In the genomic region with DNA sequence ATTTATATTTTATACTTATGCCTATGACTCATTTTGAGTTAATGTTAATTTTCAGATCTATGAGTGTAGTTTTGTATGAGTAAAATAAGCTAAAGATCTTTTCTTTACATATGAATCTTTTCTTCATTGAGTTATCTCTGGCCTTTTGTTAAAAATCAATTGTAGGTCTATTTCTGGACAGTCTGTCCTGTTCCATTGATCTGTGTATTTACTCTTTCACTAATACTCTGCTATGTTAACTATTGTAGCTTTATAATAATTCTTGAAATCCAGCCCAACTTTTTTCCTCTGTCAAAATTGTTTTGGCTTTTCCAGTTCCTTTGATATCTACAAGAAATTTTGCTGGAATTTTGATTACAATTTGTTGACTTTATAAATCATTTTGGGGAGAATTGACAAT, we compare ENCODE assay signal across 35 cellular contexts.
DNase-seq lines count a peak whose midpoint lies in the region; ATAC-seq, FAIRE-seq and TF ChIP-seq lines count a peak whose summit lies in the region.
"Had no signal": no experiment of that assay in that cellular context is flagged by ENCODE, and none has a peak within 500 bp of the region (broad histone marks: within the 10 kb centered on the region; RNA-seq: fewer than 3 reads in every experiment).

No MANE protein-coding gene starts in this region.

- intact Hi-C loops in mammary epithelial cell (cut with micrococcal nuclease) (no loop called here), MCF 10A (cut with micrococcal nuclease) (no loop called here), left ventricle myocardium inferior (cut with micrococcal nuclease) (no loop called here), Right ventricle myocardium inferior (cut with DNase I) (no loop called here), right lobe of liver (cut with DNase I) (no loop called here), HepG2 (cut with micrococcal nuclease; ENCODE audit: unreplicated experiment) (no loop called here)

- dilution Hi-C loops in mammary epithelial cell (cut with HindIII; ENCODE audit: low sequenced_read_pairs): no loop called here

- no peak for DNase-seq in mammary epithelial cell
- no peak for DNase-seq in MCF 10A (ENCODE audit: unreplicated experiment)
- DNase-seq in left ventricle myocardium inferior: no peak
- no peak for DNase-seq in Right ventricle myocardium inferior (ENCODE audit: missing footprints)
- no peak for DNase-seq in right lobe of liver
- no peak for DNase-seq in HepG2 (ENCODE audit: low spot score)
- DNase-seq: 8988T; ACHN; AML-193; BE2C; C1 segment of cervical spinal cord; Caco-2; Calu3; CD4-positive, alpha-beta memory T cell; CD4-positive, alpha-beta T cell; CD4-positive, CD25-positive, alpha-beta regulatory T cell; CD8-positive, alpha-beta memory T cell; CD8-positive, alpha-beta T cell; COR-L47; DMS 273 treated with DMSO at 0.1 percent for 48 hours; DMS153; DMS53; DMS79; DMS79 treated with DMSO at 0.1 percent for 48 hours; DND-41; EL had no signal

- CTCF ChIA-PET in mammary epithelial cell (lab: Charles Lee; ENCODE audit: low non-redundant PET) (no interaction called here), MCF 10A (lab: Yijun Ruan, JAX) (interaction anchor here (0.6 to 0.9 kb wide), 3 partner anchors 24 to 287 kb away, joined by 3 to 4 read pairs (median 3); no protein-coding TSS in a partner anchor), HepG2 (lab: Yijun Ruan, JAX; ENCODE audit: low intra/inter-chr PET ratio, low total read pairs) (no interaction called here)

- FAIRE-seq in HepG2 (lab: Jason Lieb, UNC): no peak
- FAIRE-seq: A204.1, A549, D721Med had no signal

- BruUV-seq in mammary epithelial cell (replicated peaks; lab: Mats Ljungman, UMichigan) (no TSS peak), MCF 10A (replicated peaks; lab: Mats Ljungman, UMichigan) (no TSS peak), HepG2 (replicated peaks; lab: Mats Ljungman, UMichigan) (no TSS peak)

- ATAC-seq in Right ventricle myocardium inferior: no peak
- ATAC-seq in right lobe of liver: peak in 3 of 4 donors; percentile 46 to 57 (median 50)
- ATAC-seq in HepG2: no peak
- ATAC-seq: A549; CD8-positive, alpha-beta T cell had no signal

- in situ Hi-C loops in mammary epithelial cell (cut with MboI; ENCODE audit: low sequenced_read_pairs in 2 of 2): no loop called here
- in situ Hi-C loops in HepG2 (cut with HindIII; ENCODE audit: extremely low pct_ligation_motif_present, low pct_unique_long_range_greater_than_20kb): no loop called here

- H3K27me3 ChIP-seq in mammary epithelial cell (ENCODE audit: insufficient read depth, low read length): no peaks in the 10 kb centered on the region
- H3K27me3 ChIP-seq in left ventricle myocardium inferior (ENCODE audit: low read depth): no peaks in the 10 kb centered on the region
- H3K27me3 ChIP-seq in right lobe of liver: no peaks in the 10 kb centered on the region
- H3K27me3 ChIP-seq in HepG2 (ENCODE audit: control insufficient read depth in 1 of 2, insufficient read depth in 2 of 2, low read length in 2 of 2): no peaks in the 10 kb centered on the region; a peak in 1 of 5 replicates
- H3K27me3 ChIP-seq: BE2C; BLaER1; BLaER1 treated with 17β-estradiol and CSF1 and Interleukin-3, amounts not matched to agents 10 nM and 100 nM had no signal

- H3K27me3 Mint-ChIP-seq in MCF 10A (ENCODE audit: insufficient read depth, unreplicated experiment): no peaks in the 10 kb centered on the region
- H3K27me3 Mint-ChIP-seq: B cell; CD4-positive, alpha-beta memory T cell; CD4-positive, alpha-beta T cell; CD4-positive, CD25-positive, alpha-beta regulatory T cell; CD8-positive, alpha-beta memory T cell had no signal

- TF ChIP-seq EP300 in HepG2 (IDR thresholded peaks at IDR 0.05; ENCODE audit: low read depth in 2 of 2, low read length in 2 of 2) (no peak), HepG2 (CRISPR knock-in tag; IDR thresholded peaks at IDR 0.05; ENCODE audit: borderline replicate concordance) (no peak)

- H3K4me1 Mint-ChIP-seq in MCF 10A (ENCODE audit: insufficient read depth, unreplicated experiment): peaks cover 15% of the 10 kb centered on the region
- H3K4me1 Mint-ChIP-seq: CD14-positive monocyte; CD4-positive, alpha-beta memory T cell; CD4-positive, CD25-positive, alpha-beta regulatory T cell; CD8-positive, alpha-beta memory T cell had no signal

- H4K20me1 ChIP-seq in mammary epithelial cell (ENCODE audit: insufficient read depth, low read length) (no peaks in the 10 kb centered on the region), HepG2 (ENCODE audit: insufficient read depth, low read length) (no peaks in the 10 kb centered on the region)
- H4K20me1 ChIP-seq: BLaER1; BLaER1 treated with 17β-estradiol and CSF1 and Interleukin-3, amounts not matched to agents 10 nM and 100 nM had no signal

- no peak for TF ChIP-seq RAD21 in HepG2 (CRISPR knock-in tag; IDR thresholded peaks at IDR 0.05)

- peaks cover 8% of the 10 kb centered on the region for H3K4me1 ChIP-seq in mammary epithelial cell (ENCODE audit: insufficient read depth, low read length)
- H3K4me1 ChIP-seq in left ventricle myocardium inferior: peaks cover 33% of the 10 kb centered on the region
- peaks cover 0 to 19% (median 4%) of the 10 kb centered on the region in 4 donors for H3K4me1 ChIP-seq in right lobe of liver
- H3K4me1 ChIP-seq in HepG2 (ENCODE audit: insufficient read depth, low read length): no peaks in the 10 kb centered on the region
- H3K4me1 ChIP-seq: A549, BE2C, BLaER1, Caco-2 had no signal

- no peak overlapping the region for H3K9ac ChIP-seq in mammary epithelial cell (ENCODE audit: insufficient read depth, low read length)
- H3K9ac ChIP-seq in HepG2 (ENCODE audit: insufficient read depth, low read depth, low read length): no peak overlapping the region
- H3K9ac ChIP-seq: BLaER1; BLaER1 treated with 17β-estradiol and CSF1 and Interleukin-3, amounts not matched to agents 10 nM and 100 nM had no signal

- H3K4me2 ChIP-seq in mammary epithelial cell (ENCODE audit: insufficient read depth, low read depth, low read length) (peak overlapping the region; percentile 20), HepG2 (ENCODE audit: low read depth, low read length) (no peak overlapping the region)
- H3K4me2 ChIP-seq: A549, BLaER1 had no signal

- no peaks in the 10 kb centered on the region for H3K9me3 Mint-ChIP-seq in MCF 10A (ENCODE audit: unreplicated experiment)

- no peak overlapping the region for H3K27ac Mint-ChIP-seq in MCF 10A (ENCODE audit: low read depth, unreplicated experiment)
- H3K27ac Mint-ChIP-seq: B cell; CD14-positive monocyte; CD4-positive, alpha-beta memory T cell; CD4-positive, alpha-beta T cell; CD4-positive, CD25-positive, alpha-beta regulatory T cell; CD8-positive, alpha-beta T cell had no signal

- H3K4me3 ChIP-seq in mammary epithelial cell (replicated peaks in 1 of 3; ENCODE audit: insufficient read depth in 1 of 3, low read depth in 2 of 3, low read length in 3 of 3): no peak overlapping the region
- no peak overlapping the region for H3K4me3 ChIP-seq in left ventricle myocardium inferior
- no peak overlapping the region for H3K4me3 ChIP-seq in right lobe of liver
- H3K4me3 ChIP-seq in HepG2 (replicated peaks in 1 of 3; ENCODE audit: insufficient read depth in 1 of 3, low read depth in 2 of 3, low read length in 3 of 3): no peak overlapping the region
- H3K4me3 ChIP-seq: A549; BLaER1; BLaER1 treated with 17β-estradiol and CSF1 and Interleukin-3, amounts not matched to agents 10 nM and 100 nM had no signal

- no peaks in the 10 kb centered on the region for H3K36me3 ChIP-seq in mammary epithelial cell (ENCODE audit: insufficient read depth, low read length)
- H3K36me3 ChIP-seq in left ventricle myocardium inferior: no peaks in the 10 kb centered on the region
- H3K36me3 ChIP-seq in right lobe of liver: no peaks in the 10 kb centered on the region
- no peaks in the 10 kb centered on the region for H3K36me3 ChIP-seq in HepG2 (replicated peaks in 1 of 2; ENCODE audit: control insufficient read depth in 1 of 2, insufficient read depth in 2 of 2, low read length in 2 of 2)
- H3K36me3 ChIP-seq: BE2C; BLaER1; BLaER1 treated with 17β-estradiol and CSF1 and Interleukin-3, amounts not matched to agents 10 nM and 100 nM had no signal

- TF ChIP-seq CTCF in mammary epithelial cell (conservative IDR thresholded peaks at IDR 0.05 in 1 of 2, IDR thresholded peaks at IDR 0.05 in 1 of 2; ENCODE audit: extremely low read depth in 1 of 2, insufficient read depth in 1 of 2, low read depth in 1 of 2, low read length in 2 of 2): no peak
- TF ChIP-seq CTCF in MCF 10A (IDR thresholded peaks at IDR 0.05; ENCODE audit: unreplicated experiment): no peak
- no peak for TF ChIP-seq CTCF in left ventricle myocardium inferior (IDR thresholded peaks at IDR 0.05; ENCODE audit: borderline replicate concordance)
- no peak for TF ChIP-seq CTCF in right lobe of liver (IDR thresholded peaks at IDR 0.05)
- no peak for TF ChIP-seq CTCF in HepG2 (CRISPR knock-in tag; IDR thresholded peaks at IDR 0.05)

- POLR2A ChIA-PET in MCF 10A (lab: Yijun Ruan, JAX): interaction anchor here (0.6 kb wide), 1 partner anchor 486 kb away, joined by 6 read pairs; no protein-coding TSS in a partner anchor
- POLR2A ChIA-PET in HepG2 (lab: Yijun Ruan, JAX): no interaction called here

- no peak for TF ChIP-seq POLR2A in right lobe of liver (IDR thresholded peaks at IDR 0.05)
- no peak for TF ChIP-seq POLR2A in HepG2 (IDR thresholded peaks at IDR 0.05; ENCODE audit: insufficient read depth in 1 of 2, low read depth in 2 of 2, low read length in 2 of 2)

- H3K79me2 ChIP-seq in mammary epithelial cell (ENCODE audit: insufficient read depth, low read length) (no peaks in the 10 kb centered on the region), HepG2 (ENCODE audit: insufficient read depth, low read length) (no peaks in the 10 kb centered on the region)

- H3K9me3 ChIP-seq in mammary epithelial cell (replicated peaks; ENCODE audit: insufficient read depth, low read length) (no peaks in the 10 kb centered on the region), left ventricle myocardium inferior (replicated peaks) (no peaks in the 10 kb centered on the region), right lobe of liver (no peaks in the 10 kb centered on the region), HepG2 (ENCODE audit: low read length) (no peaks in the 10 kb centered on the region)
- H3K9me3 ChIP-seq: A549, BE2C, Caco-2 had no signal

- H3K27ac ChIP-seq in mammary epithelial cell (ENCODE audit: insufficient read depth, low read depth, low read length): no peak overlapping the region
- peak overlapping the region; percentile 75 for H3K27ac ChIP-seq in left ventricle myocardium inferior (replicated peaks)
- H3K27ac ChIP-seq in right lobe of liver: no peak overlapping the region
- no peak overlapping the region for H3K27ac ChIP-seq in HepG2 (ENCODE audit: extremely low read length, insufficient read depth, low read length)
- H3K27ac ChIP-seq: 22Rv1; A549; BLaER1; BLaER1 treated with 17β-estradiol and CSF1 and Interleukin-3, amounts not matched to agents 10 nM and 100 nM; C4-2B had no signal

- H2AFZ ChIP-seq in mammary epithelial cell (ENCODE audit: low read depth, low read length) (peak overlapping the region; percentile 63), HepG2 (ENCODE audit: low read length) (no peak overlapping the region)

- no peak overlapping the region for H3K4me3 Mint-ChIP-seq in MCF 10A (ENCODE audit: unreplicated experiment)
- H3K4me3 Mint-ChIP-seq: B cell; CD14-positive monocyte; CD4-positive, alpha-beta memory T cell; CD4-positive, alpha-beta T cell; CD4-positive, CD25-positive, alpha-beta regulatory T cell; CD8-positive, alpha-beta memory T cell; CD8-positive, alpha-beta T cell had no signal

- H3K36me3 Mint-ChIP-seq in MCF 10A (ENCODE audit: insufficient read depth, unreplicated experiment): no peaks in the 10 kb centered on the region
- H3K36me3 Mint-ChIP-seq: CD14-positive monocyte; CD4-positive, alpha-beta memory T cell; CD8-positive, alpha-beta memory T cell; CD8-positive, alpha-beta T cell had no signal

Comparison
In these comparisons a context has a peak if more than half of its experiments do, and no peak if none do; other contexts are left out.
1. ATAC-seq: peak in right lobe of liver (3 of 4); none in Right ventricle myocardium inferior (single experiment) and HepG2 (single experiment).